In the genomic region with DNA sequence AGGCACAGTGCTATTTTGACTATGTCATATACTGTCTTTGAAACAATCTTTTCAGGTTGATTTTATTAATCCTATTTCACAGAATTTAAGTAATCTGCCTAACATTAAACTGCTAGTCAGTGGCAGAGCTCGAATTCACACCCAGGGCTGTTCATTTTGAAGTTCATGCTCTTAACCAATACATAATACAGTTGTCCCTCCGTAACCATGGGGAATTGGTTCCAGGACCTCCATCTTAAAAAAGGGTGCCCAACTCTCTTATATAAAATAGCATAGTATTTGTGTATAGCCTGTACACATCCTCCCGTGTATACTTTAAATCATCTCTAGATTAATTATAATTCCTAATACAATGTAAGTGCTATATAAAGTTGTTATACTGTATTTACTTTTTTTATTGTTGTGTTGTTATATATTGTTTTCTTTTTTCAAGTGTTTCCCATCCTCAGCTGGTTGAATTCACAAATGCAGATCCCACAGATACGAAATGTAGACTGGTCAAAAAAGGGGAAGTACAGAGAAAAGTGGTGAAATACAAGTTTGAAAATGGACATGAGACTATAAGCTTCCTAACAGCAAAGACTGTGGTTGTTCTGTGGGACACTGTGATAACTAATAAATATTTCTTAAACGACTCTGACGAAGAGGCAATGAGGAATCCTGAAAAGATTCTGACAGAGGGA, we compare ENCODE assay signal across 1 cellular context.
TF ChIP-seq lines count a peak whose summit lies in the region.

No MANE protein-coding gene starts in this region.

TF ChIP-seq in H1, 55 proteins besides CTCF, POLR2A, EP300 and RAD21 (continued from another document):
- no peak for TF ChIP-seq TCF12 (IDR thresholded peaks at IDR 0.05; ENCODE audit: low read depth, low read length)
- no peak for TF ChIP-seq NANOG (IDR thresholded peaks at IDR 0.05; ENCODE audit: insufficient read depth, low read depth, low read length, poor library complexity, severe bottlenecking)
- TF ChIP-seq, protein P1, sequence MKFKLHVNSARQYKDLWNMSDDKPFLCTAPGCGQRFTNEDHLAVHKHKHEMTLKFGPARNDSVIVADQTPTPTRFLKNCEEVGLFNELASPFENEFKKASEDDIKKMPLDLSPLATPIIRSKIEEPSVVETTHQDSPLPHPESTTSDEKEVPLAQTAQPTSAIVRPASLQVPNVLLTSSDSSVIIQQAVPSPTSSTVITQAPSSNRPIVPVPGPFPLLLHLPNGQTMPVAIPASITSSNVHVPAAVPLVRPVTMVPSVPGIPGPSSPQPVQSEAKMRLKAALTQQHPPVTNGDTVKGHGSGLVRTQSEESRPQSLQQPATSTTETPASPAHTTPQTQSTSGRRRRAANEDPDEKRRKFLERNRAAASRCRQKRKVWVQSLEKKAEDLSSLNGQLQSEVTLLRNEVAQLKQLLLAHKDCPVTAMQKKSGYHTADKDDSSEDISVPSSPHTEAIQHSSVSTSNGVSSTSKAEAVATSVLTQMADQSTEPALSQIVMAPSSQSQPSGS (IDR thresholded peaks at IDR 0.05; ENCODE audit: low read length): no peak
- TF ChIP-seq SIRT6 (IDR thresholded peaks at IDR 0.05; ENCODE audit: low read length): no peak
- TF ChIP-seq JUN (IDR thresholded peaks at IDR 0.05; ENCODE audit: low read depth, low read length): no peak
- no peak for TF ChIP-seq JUND (IDR thresholded peaks at IDR 0.05; ENCODE audit: low read length)
